26 cellular contexts compared by ENCODE assay signal in the genomic region with DNA sequence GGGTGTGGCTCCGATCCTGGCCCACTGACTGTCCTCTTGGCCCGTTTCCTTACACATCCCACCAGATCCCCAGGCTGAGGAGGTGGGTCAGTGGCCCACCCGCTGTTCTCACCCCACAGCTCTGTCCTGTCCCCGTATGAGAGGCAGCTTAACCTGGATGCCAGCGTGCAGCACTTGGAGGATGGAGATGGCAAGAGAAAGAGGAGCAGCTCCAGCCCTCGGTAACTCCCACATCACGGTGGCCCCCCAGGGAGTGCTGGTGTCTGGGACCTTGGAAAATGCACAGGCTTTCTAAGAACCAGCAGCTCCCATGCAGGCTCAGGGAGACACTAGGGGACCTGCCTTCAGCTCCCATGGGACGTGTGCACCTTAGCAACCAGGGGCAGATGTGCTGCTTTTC. TPM values are rescaled to one million over a fixed set of nuclear protein-coding genes. Genes with fewer than 3 reads are reported as not detected.
DNase-seq lines count a peak whose midpoint lies in the region; ATAC-seq and TF ChIP-seq lines count a peak whose summit lies in the region.
"Had no signal": no experiment of that assay in that cellular context is flagged by ENCODE, and none has a peak within 500 bp of the region (broad histone marks: within the 10 kb centered on the region; RNA-seq: fewer than 3 reads in every experiment).

No MANE protein-coding gene starts in this region.

- no peak overlapping the region for H2BK120ac ChIP-seq in neuronal stem cell (ENCODE audit: low read depth, low read length)

- intact Hi-C loops in Right ventricle myocardium inferior (cut with DNase I) (no loop called here), left cardiac atrium (cut with DNase I) (no loop called here), prostate gland (cut with DNase I) (no loop called here)

- H3K36me3 ChIP-seq in NT2/D1 (ENCODE audit: insufficient read depth, insufficient read length, low read length), result peaks cover 63% of the 10 kb centered on the region
- peaks cover 34 to 60% of the 10 kb centered on the region in 2 donors for H3K36me3 ChIP-seq in neuronal stem cell (replicated peaks in 1 of 2; ENCODE audit: control insufficient read depth in 2 of 2, insufficient read depth in 2 of 2, low read length in 2 of 2)
- H3K36me3 ChIP-seq in hepatocyte (replicated peaks; ENCODE audit: insufficient read depth, low read depth), result no peaks in the 10 kb centered on the region
- no peaks in the 10 kb centered on the region for H3K36me3 ChIP-seq in prostate gland

- H3K9ac ChIP-seq in NT2/D1 (ENCODE audit: insufficient read length, low read depth) (peak overlapping the region; percentile 24), neuronal stem cell (ENCODE audit: low read depth, low read length, poor library complexity) (no peak overlapping the region)
- H3K9ac ChIP-seq: BLaER1 had no signal

- peaks cover 9% of the 10 kb centered on the region for H3K79me1 ChIP-seq in neuronal stem cell (ENCODE audit: low read depth, low read length)

- H3K23ac ChIP-seq in neuronal stem cell (ENCODE audit: low read depth, low read length, poor library complexity), result peak overlapping the region; percentile 18

- H4K8ac ChIP-seq in neuronal stem cell (ENCODE audit: low read depth, low read length), result no peak overlapping the region

- DNase-seq in Right ventricle myocardium inferior (ENCODE audit: missing footprints) (peak; percentile 25), left cardiac atrium (no peak), NT2/D1 (ENCODE audit: low read depth, low spot score) (no peak), neuronal stem cell (ENCODE audit: low spot score) (no peak), hepatocyte (ENCODE audit: low spot score) (no peak), hippocampal formation (lab: John Stamatoyannopoulos, UW) (no peak), prostate gland (ENCODE audit: low spot score) (no peak)
- DNase-seq: 8988T; ACHN; BE2C; C1 segment of cervical spinal cord; CD4-positive, alpha-beta memory T cell; CD4-positive, CD25-positive, alpha-beta regulatory T cell; CD8-positive, alpha-beta memory T cell; COR-L47; DMS 273 treated with DMSO at 0.1 percent for 48 hours; DMS153; DMS53; DMS79; DND-41; EL; GDM1 had no signal

- H3K79me2 ChIP-seq in hepatocyte, result peaks cover 31% of the 10 kb centered on the region

- no peak overlapping the region for H2BK12ac ChIP-seq in neuronal stem cell (ENCODE audit: low read length)

- H2BK15ac ChIP-seq in neuronal stem cell (ENCODE audit: low read length), result no peak overlapping the region

- 0 out of 2 replicates have a peak overlapping the region, but pooled peaks have one; percentile 97 for H3K27ac ChIP-seq in 22Rv1
- no peak overlapping the region for H3K27ac ChIP-seq in neuronal stem cell (replicated peaks; ENCODE audit: low read length)
- no peak overlapping the region for H3K27ac ChIP-seq in hepatocyte
- no peak overlapping the region for H3K27ac ChIP-seq in prostate gland
- H3K27ac ChIP-seq: BLaER1 had no signal

- H3K27me3 ChIP-seq in NT2/D1 (ENCODE audit: insufficient read depth, insufficient read length), result peaks cover 6% of the 10 kb centered on the region
- H3K27me3 ChIP-seq in neuronal stem cell (ENCODE audit: control insufficient read depth in 3 of 3, insufficient read depth in 3 of 3, low read depth in 1 of 3, low read length in 3 of 3), result peaks cover 0 to 6% (median 2%) of the 10 kb centered on the region in 3 experiments
- no peaks in the 10 kb centered on the region for H3K27me3 ChIP-seq in hepatocyte
- H3K27me3 ChIP-seq in prostate gland (replicated peaks; ENCODE audit: insufficient read depth), result no peaks in the 10 kb centered on the region

- no peak overlapping the region for H3K14ac ChIP-seq in neuronal stem cell (ENCODE audit: low read length)

- no peak overlapping the region for H3K4ac ChIP-seq in neuronal stem cell (ENCODE audit: low read length)

- ATAC-seq in Right ventricle myocardium inferior (no peak), left cardiac atrium (no peak)
- ATAC-seq: GM12878 had no signal

- H3K9me3 ChIP-seq in NT2/D1 (ENCODE audit: insufficient read depth, low read length) (no peaks in the 10 kb centered on the region), neuronal stem cell (replicated peaks in 1 of 2; ENCODE audit: control insufficient read depth in 2 of 2, insufficient read depth in 1 of 2, low read depth in 1 of 2, low read length in 2 of 2) (no peaks in the 10 kb centered on the region), hepatocyte (ENCODE audit: low read depth) (no peaks in the 10 kb centered on the region), prostate gland (no peaks in the 10 kb centered on the region)
- H3K9me3 ChIP-seq: BE2C, BLaER1 had no signal

- peaks cover 7% of the 10 kb centered on the region for H3K4me1 ChIP-seq in NT2/D1 (ENCODE audit: insufficient read depth, insufficient read length)
- H3K4me1 ChIP-seq in neuronal stem cell (ENCODE audit: control insufficient read depth in 2 of 2, insufficient read depth in 1 of 2, low read depth in 1 of 2, low read length in 2 of 2), result peaks cover 7% of the 10 kb centered on the region in 2 donors
- peaks cover 14% of the 10 kb centered on the region for H3K4me1 ChIP-seq in hepatocyte (ENCODE audit: insufficient read depth)
- H3K4me1 ChIP-seq in prostate gland (replicated peaks), result no peaks in the 10 kb centered on the region
- H3K4me1 ChIP-seq: BE2C had no signal

- H3K4me2 ChIP-seq in neuronal stem cell (ENCODE audit: insufficient read depth, low read length, poor library complexity, severe bottlenecking) (no peak overlapping the region), hepatocyte (no peak overlapping the region)
- H3K4me2 ChIP-seq: BLaER1 had no signal

- H4K20me1 ChIP-seq in hepatocyte (ENCODE audit: insufficient read depth, poor library complexity, severe bottlenecking), result no peaks in the 10 kb centered on the region

- H2AFZ ChIP-seq in neuronal stem cell (ENCODE audit: low read length) (no peak overlapping the region), hepatocyte (no peak overlapping the region)

- no peak for TF ChIP-seq POLR2A in prostate gland (IDR thresholded peaks at IDR 0.05)

- TF ChIP-seq CTCF in 22Rv1 (IDR thresholded peaks at IDR 0.05) (no peak), hepatocyte (IDR thresholded peaks at IDR 0.05; ENCODE audit: poor library complexity) (no peak), prostate gland (IDR thresholded peaks at IDR 0.05) (no peak)

- H3K18ac ChIP-seq in neuronal stem cell (ENCODE audit: low read length), result no peak overlapping the region

- no CpG with 5 or more reads among the region's 8 CpGs for WGBS in neuronal stem cell (ENCODE audit: extremely low coverage in 2 of 2, insufficient read length in 2 of 2, insufficient replicate concordance in 1 of 2), 2 donors
- 93% methylated on average over 8 of the region's 8 CpGs for WGBS in hepatocyte (ENCODE audit: low lambda C conversion rate, missing lambda C conversion rate)
- WGBS in prostate gland, result 89% methylated on average over 8 of the region's 8 CpGs

- H2BK5ac ChIP-seq in neuronal stem cell (ENCODE audit: low read length), result no peak overlapping the region

- no peak overlapping the region for H2AK5ac ChIP-seq in neuronal stem cell (ENCODE audit: low read depth, low read length)

- H3K9me2 ChIP-seq in hepatocyte (replicated peaks; ENCODE audit: insufficient read depth), result no peaks in the 10 kb centered on the region

- H3K4me3 ChIP-seq in NT2/D1 (ENCODE audit: insufficient read length, low read depth), result no peak overlapping the region
- H3K4me3 ChIP-seq in neuronal stem cell (ENCODE audit: low read length in 2 of 2), result no peak overlapping the region
- no peak overlapping the region for H3K4me3 ChIP-seq in hepatocyte
- H3K4me3 ChIP-seq in prostate gland, result no peak overlapping the region
- H3K4me3 ChIP-seq: BLaER1, GM12878 had no signal

- H4K91ac ChIP-seq in neuronal stem cell (ENCODE audit: low read depth, low read length, poor library complexity), result no peak overlapping the region

RNA-seq across cellular contexts. Expression of a gene that starts 4.2 kb away (rescaled TPM):
- 4.1 TPM for total RNA-seq in Right ventricle myocardium inferior
- total RNA-seq in left cardiac atrium, result 1 to 10 TPM; 6.8 to 8.7 TPM
- 25.2 TPM for polyA plus RNA-seq in neuronal stem cell (2013, experiment 1 of 2)
- 26.4 TPM for polyA plus RNA-seq in neuronal stem cell (2013, experiment 2 of 2)
- 60.9 and 81.8 TPM in 2 replicates for total RNA-seq in hepatocyte
- polyA plus RNA-seq in hepatocyte, result 154 and 194 TPM in 2 replicates
- 10 to 100 TPM; 43.0 to 65.3 TPM for total RNA-seq in prostate gland

RNA-seq across cellular contexts. Expression of a gene that starts 5.0 kb away (rescaled TPM):
- 6.1 TPM for total RNA-seq in Right ventricle myocardium inferior
- 1 to 10 TPM; 9.0 to 9.5 TPM for total RNA-seq in left cardiac atrium
- 21.2 TPM for polyA plus RNA-seq in neuronal stem cell (2013, experiment 1 of 2)
- 24.0 TPM for polyA plus RNA-seq in neuronal stem cell (2013, experiment 2 of 2)
- 30.4 and 42.5 TPM in 2 replicates for total RNA-seq in hepatocyte
- polyA plus RNA-seq in hepatocyte, result 46.3 and 52.3 TPM in 2 replicates
- total RNA-seq in prostate gland, result 10 to 100 TPM; 45.9 to 56.2 TPM

RNA-seq across cellular contexts. Expression of a gene that starts 6.0 kb away (rescaled TPM):
- total RNA-seq in Right ventricle myocardium inferior (39.1 TPM), left cardiac atrium (10 to 100 TPM; 37.7 to 60.2 TPM), hepatocyte (5.3 and 9.8 TPM in 2 replicates), prostate gland (10 to 100 TPM; 16.0 to 35.8 TPM)
- 7.5 TPM for polyA plus RNA-seq in neuronal stem cell (2013, experiment 1 of 2)
- polyA plus RNA-seq in neuronal stem cell (2013, experiment 2 of 2), result 7.9 TPM
- polyA plus RNA-seq in hepatocyte, result 14.5 and 16.2 TPM in 2 replicates
- polyA plus RNA-seq: CD14-positive monocyte; CD4-positive, alpha-beta memory T cell had no signal
